ENCODE assay signal across 11 cellular contexts in the genomic region with DNA sequence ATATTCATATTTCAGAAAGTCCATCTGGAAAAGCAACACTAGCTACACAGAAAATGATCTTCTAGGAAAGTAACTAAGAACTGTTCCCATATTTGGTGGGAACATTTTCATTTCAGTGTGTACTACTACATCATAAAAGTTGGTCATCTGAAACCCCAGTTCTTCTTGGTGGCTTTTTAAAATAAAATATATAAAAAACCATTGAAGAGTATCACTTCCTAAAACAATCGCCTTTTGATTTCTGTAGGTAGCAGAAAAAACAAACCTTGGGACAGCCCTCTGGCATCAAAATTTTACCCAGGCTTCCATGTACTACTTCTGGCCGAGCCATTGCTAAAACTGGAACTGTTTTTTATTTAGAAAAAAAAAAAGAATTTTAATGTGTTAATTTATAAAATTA.
"Had no signal": no experiment of that assay in that cellular context is flagged by ENCODE, and none has a peak within 500 bp of the region (broad histone marks: within the 10 kb centered on the region; RNA-seq: fewer than 3 reads in every experiment).

No MANE protein-coding gene starts in this region.

- H3K9me3 ChIP-seq: HAP-1 had no signal

- H3K9me3 Mint-ChIP-seq: GM23338, H9, HFFc6 had no signal

- H3K36me3 ChIP-seq: HAP-1 had no signal

- H3K27ac Mint-ChIP-seq: GM23338, H9, HFFc6 had no signal

- ATAC-seq: GM23338, HCT116 had no signal

- FAIRE-seq: H1, H54 had no signal

- H3K4me3 ChIP-seq: GM23248, GM23338, HAP-1 had no signal

- H3K27ac ChIP-seq: GM23248 had no signal

- H3K4me3 Mint-ChIP-seq: GM23338, H9, HFFc6 had no signal

- DNase-seq: GM23248, GOT3, H7, H9, HCEC 1CT, HFFc6 had no signal

- H3K4me2 ChIP-seq: GM23338 had no signal

- H3K9ac ChIP-seq: GM23248 had no signal

- H3K4me1 Mint-ChIP-seq: H9 had no signal

- H2AFZ ChIP-seq: GM23248, GM23338 had no signal
